Comparison of ENCODE assay signal across 17 cellular contexts in the genomic region with DNA sequence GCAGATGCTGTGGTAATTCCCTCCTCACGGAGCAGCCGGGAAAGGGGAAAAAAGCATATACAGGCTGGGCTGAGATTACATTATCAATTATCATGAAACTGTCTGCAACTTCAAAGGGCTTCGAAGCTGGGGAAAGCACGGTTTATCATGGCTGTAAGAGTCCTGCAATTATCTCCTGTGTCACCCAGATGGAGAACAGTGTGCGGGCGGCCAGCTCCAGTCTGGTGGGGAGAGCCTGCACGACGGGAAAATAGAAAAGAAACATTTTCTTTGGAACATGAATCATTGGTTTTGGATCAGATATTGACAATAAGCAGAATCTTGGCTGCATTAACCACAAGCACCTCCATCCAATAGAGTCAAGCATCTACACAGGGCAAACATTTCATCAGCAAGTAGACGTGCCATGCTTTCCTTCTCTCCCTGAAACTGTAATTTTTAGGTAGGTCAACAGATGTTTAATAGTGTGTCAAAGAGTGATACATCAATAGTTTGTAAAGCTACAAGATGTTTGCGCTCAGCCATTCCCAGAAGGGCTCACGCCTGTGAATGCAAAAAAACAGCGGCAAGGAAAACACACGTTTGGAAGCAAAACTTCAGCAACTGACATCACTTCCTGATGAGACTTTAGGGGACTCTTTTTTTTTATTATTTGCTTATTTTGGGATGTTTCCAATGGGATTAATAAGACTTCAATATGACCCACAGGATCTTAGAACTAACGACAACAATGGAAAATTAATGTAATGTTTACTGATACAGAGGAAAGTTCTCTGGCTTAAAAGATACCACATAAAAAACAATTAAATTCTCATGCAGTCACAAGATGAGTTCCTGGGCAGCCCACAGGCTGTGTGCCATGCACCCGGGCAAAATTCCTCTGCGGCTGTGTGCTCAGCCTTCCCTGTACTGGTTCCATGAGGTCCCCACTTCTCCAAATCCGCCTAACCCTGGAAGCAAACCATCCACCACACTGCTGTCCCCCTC.
DNase-seq lines count a peak whose midpoint lies in the region; ATAC-seq lines count a peak whose summit lies in the region.
"Had no signal": no experiment of that assay in that cellular context is flagged by ENCODE, and none has a peak within 500 bp of the region (broad histone marks: within the 10 kb centered on the region; RNA-seq: fewer than 3 reads in every experiment).

No MANE protein-coding gene starts in this region.

- ATAC-seq in Right ventricle myocardium superior (ENCODE audit: poor library complexity) = peak; percentile 59
- peak; percentile 35 to 77 for ATAC-seq in left cardiac atrium
- peak; percentile 75 to 79 for ATAC-seq in right cardiac atrium
- peak; percentile 47 for ATAC-seq in sciatic nerve
- ATAC-seq in HG03571 (IDR thresholded peaks at IDR 0.05; ENCODE audit: unreplicated experiment) = no peak
- ATAC-seq: CD8-positive, alpha-beta T cell; GM12878 had no signal

- H3K4me1 ChIP-seq in right cardiac atrium (ENCODE audit: control insufficient read depth, insufficient read depth, low read length) = no peaks in the 10 kb centered on the region

- no peaks in the 10 kb centered on the region for H3K9me3 ChIP-seq in right cardiac atrium (ENCODE audit: control insufficient read depth, low read length)
- H3K9me3 ChIP-seq: BLaER1 treated with 17β-estradiol and CSF1 and Interleukin-3, amounts not matched to agents 10 nM and 100 nM had no signal

- no peak overlapping the region for H3K4me3 ChIP-seq in right cardiac atrium (ENCODE audit: low read length)
- H3K4me3 ChIP-seq: BLaER1 treated with 17β-estradiol and CSF1 and Interleukin-3, amounts not matched to agents 10 nM and 100 nM; GM12878 had no signal

- DNase-seq in Right ventricle myocardium superior (no peak), left cardiac atrium (peak; percentile 48), right cardiac atrium (peak in 2 of 3 donors; percentile 72 to 75), sciatic nerve (ENCODE audit: low spot score) (no peak), HK-2 (ENCODE audit: unreplicated experiment) (no peak)
- DNase-seq in stimulated activated CD8-positive, alpha-beta memory T cell treated with anti-CD3 and anti-CD28 coated beads, Interleukin-4, amount 100 ng/mL, for 48 hours = no peak
- DNase-seq: Calu3; CD8-positive, alpha-beta T cell; DMS 273 treated with DMSO at 0.1 percent for 48 hours; DMS53; DND-41; EL; GOT3; H7 had no signal

- intact Hi-C loops in Right ventricle myocardium superior (cut with DNase I) = no loop called here
- intact Hi-C loops in left cardiac atrium (cut with DNase I) = no loop called here
- intact Hi-C loops in right cardiac atrium (cut with DNase I) = no loop called here
- intact Hi-C loops in sciatic nerve (cut with DNase I) = no loop called here

- WGBS in right cardiac atrium = 26% methylated on average over 17 of the region's 17 CpGs

- no peak overlapping the region for H3K27ac ChIP-seq in right cardiac atrium (ENCODE audit: low read length)
- H3K27ac ChIP-seq: BLaER1 treated with 17β-estradiol and CSF1 and Interleukin-3, amounts not matched to agents 10 nM and 100 nM had no signal

- H3K27me3 ChIP-seq in right cardiac atrium (ENCODE audit: control insufficient read depth, insufficient read depth) = no peaks in the 10 kb centered on the region
- H3K27me3 ChIP-seq: BLaER1 treated with 17β-estradiol and CSF1 and Interleukin-3, amounts not matched to agents 10 nM and 100 nM had no signal

Comparison
In these comparisons a context has a peak if more than half of its experiments do, and no peak if none do; other contexts are left out.
1. DNase-seq: peak in left cardiac atrium (single experiment) and right cardiac atrium (2 of 3); none in Right ventricle myocardium superior (single experiment), sciatic nerve (single experiment), HK-2 (single experiment) and stimulated activated CD8-positive, alpha-beta memory T cell treated with anti-CD3 and anti-CD28 coated beads, Interleukin-4, amount 100 ng/mL, for 48 hours (single experiment).